ENCODE assay signal across 14 cellular contexts in genomic region chr5:6768590-6769230, GRCh38. TPM values are rescaled to one million over a fixed set of nuclear protein-coding genes. Genes with fewer than 3 reads are reported as not detected.
DNase-seq lines count a peak whose midpoint lies in the region; ATAC-seq and TF ChIP-seq lines count a peak whose summit lies in the region.
"Had no signal": no experiment of that assay in that cellular context is flagged by ENCODE, and none has a peak within 500 bp of the region (broad histone marks: within the 10 kb centered on the region; RNA-seq: fewer than 3 reads in every experiment).

No MANE protein-coding gene starts in this region.

- no peaks in the 10 kb centered on the region for H3K9me3 ChIP-seq in BLaER1
- H3K9me3 ChIP-seq in RWPE2 (ENCODE audit: severe bottlenecking) = no peaks in the 10 kb centered on the region

- peaks cover 3% of the 10 kb centered on the region for H3K27me3 Mint-ChIP-seq in GM23338 (ENCODE audit: insufficient read depth, low read depth, poor library complexity)
- H3K27me3 Mint-ChIP-seq: T-helper 17 cell had no signal

- H3K9ac ChIP-seq in BLaER1 = no peak overlapping the region

- H3K4me3 Mint-ChIP-seq in GM23338 = no peak overlapping the region
- H3K4me3 Mint-ChIP-seq: T-helper 17 cell had no signal

- H3K4me2 ChIP-seq in BLaER1 = peak overlapping the region; percentile 36
- no peak overlapping the region for H3K4me2 ChIP-seq in GM23338
- H3K4me2 ChIP-seq: PC-9 had no signal

- H3K4me3 ChIP-seq in BLaER1 = no peak overlapping the region
- H3K4me3 ChIP-seq in GM23338 = no peak overlapping the region
- H3K4me3 ChIP-seq in RWPE2 (ENCODE audit: severe bottlenecking) = no peak overlapping the region
- no peak overlapping the region for H3K4me3 ChIP-seq in fibroblast of villous mesenchyme (ENCODE audit: low read depth, low read length)
- H3K4me3 ChIP-seq: PC-9 had no signal

- no peaks in the 10 kb centered on the region for H3F3A ChIP-seq in GM23338 (replicated peaks; ENCODE audit: low read depth)

- TF ChIP-seq CTCF in GM23338 (conservative IDR thresholded peaks at IDR 0.05; ENCODE audit: low read depth in 2 of 2) (peak; percentile 25 to 49; a peak in 3 of 4 replicates), RWPE2 (IDR thresholded peaks at IDR 0.05; ENCODE audit: poor library complexity, severe bottlenecking) (no peak), fibroblast of villous mesenchyme (IDR thresholded peaks at IDR 0.05; ENCODE audit: insufficient read depth, low read depth, low read length) (peak; percentile 15)

- no peak overlapping the region for H2AFZ ChIP-seq in GM23338
- H2AFZ ChIP-seq: PC-9 had no signal

- H3K36me3 ChIP-seq in BLaER1 (no peaks in the 10 kb centered on the region), GM23338 (ENCODE audit: insufficient read depth) (no peaks in the 10 kb centered on the region; the same call in 1 of the 2 replicates), RWPE2 (ENCODE audit: low read depth) (no peaks in the 10 kb centered on the region)

- no peak for DNase-seq in GM23338 (ENCODE audit: low spot score)
- peak; percentile 60 for DNase-seq in RWPE2 (ENCODE audit: low spot score)
- DNase-seq in fibroblast of villous mesenchyme (ENCODE audit: low read depth) = no peak
- DNase-seq in NCI-H146 (lab: John Stamatoyannopoulos, UW) = no peak
- DNase-seq: C1 segment of cervical spinal cord, NCI-H1417 treated with DMSO at 0.1 percent for 48 hours, NCI-H2029 treated with DMSO at 0.1 percent for 48 hours, NCI-H526 treated with DMSO at 0.1 percent for 48 hours, PC-9, SHP77 treated with DMSO at 0.1 percent for 48 hours, T-helper 17 cell had no signal

- no peaks in the 10 kb centered on the region for H3K9me2 ChIP-seq in GM23338 (ENCODE audit: insufficient read depth)

- H3K36me3 Mint-ChIP-seq in GM23338 (ENCODE audit: low read depth) = no peaks in the 10 kb centered on the region

- no peaks in the 10 kb centered on the region for H3K79me2 ChIP-seq in GM23338 (replicated peaks; ENCODE audit: insufficient read depth)

- H3K27ac Mint-ChIP-seq in GM23338 = no peak overlapping the region
- H3K27ac Mint-ChIP-seq: T-helper 17 cell had no signal

- no peaks in the 10 kb centered on the region for H3K9me3 Mint-ChIP-seq in GM23338

- H3K27ac ChIP-seq in BLaER1 = no peak overlapping the region
- no peak overlapping the region for H3K27ac ChIP-seq in GM23338 (ENCODE audit: low read depth)
- H3K27ac ChIP-seq in RWPE2 (ENCODE audit: poor library complexity, severe bottlenecking) = no peak overlapping the region
- H3K27ac ChIP-seq: PC-9 had no signal

- H4K20me1 ChIP-seq in BLaER1 = no peaks in the 10 kb centered on the region
- H4K20me1 ChIP-seq in GM23338 (replicated peaks; ENCODE audit: insufficient read depth) = no peaks in the 10 kb centered on the region

- peaks cover 53% of the 10 kb centered on the region for H3K4me1 ChIP-seq in BLaER1
- H3K4me1 ChIP-seq in GM23338 (ENCODE audit: insufficient read depth) = peaks cover 3% of the 10 kb centered on the region; the same call in 1 of the 2 replicates
- H3K4me1 ChIP-seq in RWPE2 (ENCODE audit: insufficient read depth, poor library complexity, severe bottlenecking) = peaks cover 18% of the 10 kb centered on the region

- ATAC-seq in GM23338 (no peak; the same call in 2 of the 3 replicates), RWPE2 (ENCODE audit: low read depth) (no peak), GM21526 (IDR thresholded peaks at IDR 0.05; ENCODE audit: low FRiP score, unreplicated experiment) (no peak), HG03108 (IDR thresholded peaks at IDR 0.05; ENCODE audit: unreplicated experiment) (no peak)
- ATAC-seq: T-helper 17 cell had no signal

- peaks cover 7% of the 10 kb centered on the region for H3K4me1 Mint-ChIP-seq in GM23338

- H3K27me3 ChIP-seq in BLaER1 = no peaks in the 10 kb centered on the region
- H3K27me3 ChIP-seq in GM23338 (ENCODE audit: insufficient read depth) = no peaks in the 10 kb centered on the region
- peaks cover 9% of the 10 kb centered on the region for H3K27me3 ChIP-seq in RWPE2 (ENCODE audit: insufficient read depth, poor library complexity, severe bottlenecking)

TF ChIP-seq in GM23338, 12 proteins besides CTCF, POLR2A, EP300 and RAD21 (continues in another document):
- TF ChIP-seq EZH2 (IDR thresholded peaks at IDR 0.05; ENCODE audit: low read depth, unreplicated experiment) (no peak), ZNF462 (CRISPR knock-in tag; IDR thresholded peaks at IDR 0.05) (no peak), JUNB (IDR thresholded peaks at IDR 0.05; ENCODE audit: unreplicated experiment) (no peak), EZH2phosphoT487 (IDR thresholded peaks at IDR 0.05; ENCODE audit: unreplicated experiment) (no peak), CREB1 (CRISPR knock-in tag; IDR thresholded peaks at IDR 0.05; ENCODE audit: low read depth) (no peak)

RNA-seq across cellular contexts. Expression of gene TENT4A, which starts 55.5 kb away (rescaled TPM):
- 20.2 and 24.0 TPM in 2 replicates for total RNA-seq in GM23338 (2014; rRNA removed; shearing (Covaris generic))
- 5.2 and 5.3 TPM in 2 replicates for polyA plus RNA-seq in GM23338 (2016; fragmentation: Nextera tagmentation; extraction: Ambion mirVana)
- total RNA-seq in fibroblast of villous mesenchyme = 20.0 and 23.3 TPM in 2 replicates
